ENCODE assay signal across 19 cellular contexts in genomic region chr11:36577373-36577772, GRCh38. TPM values are rescaled to one million over a fixed set of nuclear protein-coding genes. Genes with fewer than 3 reads are reported as not detected.
DNase-seq lines count a peak whose midpoint lies in the region; ATAC-seq and TF ChIP-seq lines count a peak whose summit lies in the region.
"Had no signal": no experiment of that assay in that cellular context is flagged by ENCODE, and none has a peak within 500 bp of the region (broad histone marks: within the 10 kb centered on the region; RNA-seq: fewer than 3 reads in every experiment).

No MANE protein-coding gene starts in this region.

- H2AFZ ChIP-seq in smooth muscle cell (ENCODE audit: low read depth), result peak overlapping the region; percentile 55

- TF ChIP-seq CTCF in smooth muscle cell (IDR thresholded peaks at IDR 0.05; ENCODE audit: borderline replicate concordance, insufficient read depth, poor library complexity, severe bottlenecking), result no peak

- no peaks in the 10 kb centered on the region for H3K36me3 Mint-ChIP-seq in activated T-helper 1 cell treated with anti-CD3 and anti-CD28 coated beads, Interleukin-12 subunit alpha, Interleukin-12 subunit beta, Interleukin-2, Interleukin-4 antibody, amounts not matched to agents 30 ng/mL and 10 ng/mL and 1 ng/mL, durations not matched to agents 14 hours and 24 hours and 36 hours (ENCODE audit: low read depth)

- no peak overlapping the region for H3K4me3 Mint-ChIP-seq in activated T-helper 1 cell treated with anti-CD3 and anti-CD28 coated beads, Interleukin-12 subunit alpha, Interleukin-12 subunit beta, Interleukin-2, Interleukin-4 antibody, amounts not matched to agents 30 ng/mL and 10 ng/mL and 1 ng/mL, durations not matched to agents 14 hours and 24 hours and 36 hours
- H3K4me3 Mint-ChIP-seq: CD8-positive, alpha-beta memory T cell had no signal

- peaks cover 9% of the 10 kb centered on the region for H3F3A ChIP-seq in smooth muscle cell (ENCODE audit: low read depth)

- peaks cover 13% of the 10 kb centered on the region for H3K27me3 Mint-ChIP-seq in activated T-helper 1 cell treated with anti-CD3 and anti-CD28 coated beads, Interleukin-12 subunit alpha, Interleukin-12 subunit beta, Interleukin-2, Interleukin-4 antibody, amounts not matched to agents 30 ng/mL and 10 ng/mL and 1 ng/mL, durations not matched to agents 14 hours and 24 hours and 36 hours (ENCODE audit: insufficient read depth)

- H3K9ac ChIP-seq in BLaER1, result peak overlapping the region; percentile 98
- no peak overlapping the region for H3K9ac ChIP-seq in muscle layer of colon (ENCODE audit: low read length)
- peak overlapping the region; percentile 41 for H3K9ac ChIP-seq in smooth muscle cell (ENCODE audit: low read depth)
- H3K9ac ChIP-seq: KMS-11 had no signal

- 55% methylated on average over 2 of the region's 2 CpGs for WGBS in smooth muscle cell (ENCODE audit: low lambda C conversion rate)

- H3K4me3 ChIP-seq in BLaER1 (peak overlapping the region; percentile 73), muscle layer of colon (ENCODE audit: low read depth in 1 of 2, low read length in 2 of 2) (no peak overlapping the region), smooth muscle cell (no peak overlapping the region)
- H3K4me3 ChIP-seq: SK-N-MC had no signal

- H4K20me1 ChIP-seq in BLaER1, result peaks cover 84% of the 10 kb centered on the region
- H4K20me1 ChIP-seq in smooth muscle cell (ENCODE audit: low read depth), result no peaks in the 10 kb centered on the region

- H3K36me3 ChIP-seq in BLaER1, result peaks cover 95% of the 10 kb centered on the region
- no peaks in the 10 kb centered on the region for H3K36me3 ChIP-seq in muscle layer of colon (ENCODE audit: insufficient read depth, low read length)
- no peaks in the 10 kb centered on the region for H3K36me3 ChIP-seq in smooth muscle cell (ENCODE audit: low read depth)

- peak overlapping the region; percentile 89 for H3K4me2 ChIP-seq in BLaER1
- H3K4me2 ChIP-seq in smooth muscle cell, result peak overlapping the region; percentile 70
- H3K4me2 ChIP-seq: KMS-11 had no signal

- no peak for DNase-seq in smooth muscle cell (lab: John Stamatoyannopoulos, UW; ENCODE audit: unreplicated experiment)
- DNase-seq in activated T-helper 1 cell treated with anti-CD3 and anti-CD28 coated beads, Interleukin-12 subunit alpha, Interleukin-12 subunit beta, Interleukin-2, Interleukin-4 antibody, amounts not matched to agents 30 ng/mL and 10 ng/mL and 1 ng/mL, durations not matched to agents 14 hours and 24 hours and 36 hours (ENCODE audit: low spot score), result no peak
- no peak for DNase-seq in activated CD4-positive, alpha-beta T cell treated with anti-CD3 and anti-CD28 coated beads, Interleukin-2, amount 50 U/mL, for 1 hour
- DNase-seq in NCI-H146 treated with DMSO at 0.1 percent for 48 hours (lab: John Stamatoyannopoulos, UW; ENCODE audit: unreplicated experiment), result no peak
- DNase-seq: 8988T; CD8-positive, alpha-beta memory T cell; GDM1; NCI-H1436; NCI-H2081; NCI-H510A treated with DMSO at 0.1 percent for 48 hours had no signal

- peaks cover 28% of the 10 kb centered on the region for H3K9me3 ChIP-seq in BLaER1
- H3K9me3 ChIP-seq in muscle layer of colon (ENCODE audit: low read length), result no peaks in the 10 kb centered on the region
- peaks cover 3% of the 10 kb centered on the region for H3K9me3 ChIP-seq in smooth muscle cell (replicated peaks; ENCODE audit: low read depth)

- H3K27ac ChIP-seq in BLaER1 (peak overlapping the region; percentile 99), muscle layer of colon (ENCODE audit: low read depth, low read length) (peak overlapping the region; percentile 8), smooth muscle cell (ENCODE audit: low read depth) (peak overlapping the region; percentile 79)
- H3K27ac ChIP-seq: KMS-11, SK-N-MC had no signal

- H3K4me1 ChIP-seq in BLaER1, result peaks cover 11% of the 10 kb centered on the region
- H3K4me1 ChIP-seq in muscle layer of colon (ENCODE audit: insufficient read depth, low read length), result peaks cover 11% of the 10 kb centered on the region
- H3K4me1 ChIP-seq in smooth muscle cell (ENCODE audit: low read depth), result peaks cover 14% of the 10 kb centered on the region

- no peaks in the 10 kb centered on the region for H3K27me3 ChIP-seq in BLaER1
- H3K27me3 ChIP-seq in muscle layer of colon (ENCODE audit: control insufficient read depth in 1 of 2, insufficient read depth in 2 of 2, low read length in 2 of 2), result no peaks in the 10 kb centered on the region
- H3K27me3 ChIP-seq in smooth muscle cell (ENCODE audit: low read depth), result no peaks in the 10 kb centered on the region

- H3K79me2 ChIP-seq in smooth muscle cell (ENCODE audit: low read depth), result no peaks in the 10 kb centered on the region

- H3K4me1 Mint-ChIP-seq in activated T-helper 1 cell treated with anti-CD3 and anti-CD28 coated beads, Interleukin-12 subunit alpha, Interleukin-12 subunit beta, Interleukin-2, Interleukin-4 antibody, amounts not matched to agents 30 ng/mL and 10 ng/mL and 1 ng/mL, durations not matched to agents 14 hours and 24 hours and 36 hours (ENCODE audit: low read depth), result no peaks in the 10 kb centered on the region
- H3K4me1 Mint-ChIP-seq: CD8-positive, alpha-beta memory T cell had no signal

- ATAC-seq in SK-N-SH treated with all-trans-retinoic acid at 6 μM for 48 hours (peak; percentile 53), GM21360 (IDR thresholded peaks at IDR 0.05; ENCODE audit: unreplicated experiment) (no peak)

- H3K27ac Mint-ChIP-seq in activated T-helper 1 cell treated with anti-CD3 and anti-CD28 coated beads, Interleukin-12 subunit alpha, Interleukin-12 subunit beta, Interleukin-2, Interleukin-4 antibody, amounts not matched to agents 30 ng/mL and 10 ng/mL and 1 ng/mL, durations not matched to agents 14 hours and 24 hours and 36 hours, result no peak overlapping the region
- H3K27ac Mint-ChIP-seq: CD8-positive, alpha-beta memory T cell had no signal

- intact Hi-C loops in activated T-helper 1 cell treated with anti-CD3 and anti-CD28 coated beads, Interleukin-12 subunit alpha, Interleukin-12 subunit beta, Interleukin-2, Interleukin-4 antibody, amounts not matched to agents 30 ng/mL and 10 ng/mL and 1 ng/mL, durations not matched to agents 14 hours and 24 hours and 36 hours (cut with micrococcal nuclease), result no loop called here

- no peaks in the 10 kb centered on the region for H3K9me3 Mint-ChIP-seq in activated T-helper 1 cell treated with anti-CD3 and anti-CD28 coated beads, Interleukin-12 subunit alpha, Interleukin-12 subunit beta, Interleukin-2, Interleukin-4 antibody, amounts not matched to agents 30 ng/mL and 10 ng/mL and 1 ng/mL, durations not matched to agents 14 hours and 24 hours and 36 hours

TF ChIP-seq in SK-N-SH treated with all-trans-retinoic acid at 6 μM for 48 hours, 23 proteins besides CTCF, POLR2A, EP300 and RAD21 (continues in another document):
- no peak for TF ChIP-seq CSRNP3 (CRISPR knock-in tag; IDR thresholded peaks at IDR 0.05)
- no peak for TF ChIP-seq CSDC2 (CRISPR knock-in tag; IDR thresholded peaks at IDR 0.05)
- TF ChIP-seq, protein P1, sequence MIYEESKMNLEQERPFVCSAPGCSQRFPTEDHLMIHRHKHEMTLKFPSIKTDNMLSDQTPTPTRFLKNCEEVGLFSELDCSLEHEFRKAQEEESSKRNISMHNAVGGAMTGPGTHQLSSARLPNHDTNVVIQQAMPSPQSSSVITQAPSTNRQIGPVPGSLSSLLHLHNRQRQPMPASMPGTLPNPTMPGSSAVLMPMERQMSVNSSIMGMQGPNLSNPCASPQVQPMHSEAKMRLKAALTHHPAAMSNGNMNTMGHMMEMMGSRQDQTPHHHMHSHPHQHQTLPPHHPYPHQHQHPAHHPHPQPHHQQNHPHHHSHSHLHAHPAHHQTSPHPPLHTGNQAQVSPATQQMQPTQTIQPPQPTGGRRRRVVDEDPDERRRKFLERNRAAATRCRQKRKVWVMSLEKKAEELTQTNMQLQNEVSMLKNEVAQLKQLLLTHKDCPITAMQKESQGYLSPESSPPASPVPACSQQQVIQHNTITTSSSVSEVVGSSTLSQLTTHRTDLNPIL (CRISPR knock-in tag; IDR thresholded peaks at IDR 0.05; ENCODE audit: low read depth), result no peak
- TF ChIP-seq GLIS3 (CRISPR knock-in tag; IDR thresholded peaks at IDR 0.05), result no peak
- no peak for TF ChIP-seq ZFP30 (CRISPR knock-in tag; IDR thresholded peaks at IDR 0.05)

RNA-seq across cellular contexts. Expression of gene RAG1, which starts 9.6 kb away (rescaled TPM):
- 2.7 and 3.7 TPM in 2 replicates for total RNA-seq in smooth muscle cell
- polyA plus RNA-seq in smooth muscle cell, result 0.86 and 1.7 TPM in 2 replicates
- 0.70 TPM in 1 of 2 replicates, not detected in the other for total RNA-seq in activated T-helper 1 cell treated with anti-CD3 and anti-CD28 coated beads, Interleukin-12 subunit alpha, Interleukin-12 subunit beta, Interleukin-2, Interleukin-4 antibody, amounts not matched to agents 30 ng/mL and 10 ng/mL and 1 ng/mL, durations not matched to agents 14 hours and 24 hours and 36 hours

RNA-seq across cellular contexts. Expression of gene IFTAP, which starts 16.9 kb away (rescaled TPM):
- total RNA-seq in smooth muscle cell, result 17.8 and 41.8 TPM in 2 replicates
- 24.7 and 33.1 TPM in 2 replicates for polyA plus RNA-seq in smooth muscle cell
- 0.99 and 1.9 TPM in 2 replicates for total RNA-seq in activated T-helper 1 cell treated with anti-CD3 and anti-CD28 coated beads, Interleukin-12 subunit alpha, Interleukin-12 subunit beta, Interleukin-2, Interleukin-4 antibody, amounts not matched to agents 30 ng/mL and 10 ng/mL and 1 ng/mL, durations not matched to agents 14 hours and 24 hours and 36 hours

RNA-seq across cellular contexts. Expression of gene RAG2, which starts 20.7 kb away (rescaled TPM):
- total RNA-seq in smooth muscle cell, result not detected in 2 replicates
- not detected in 2 replicates for polyA plus RNA-seq in smooth muscle cell
- not detected in 2 replicates for total RNA-seq in activated T-helper 1 cell treated with anti-CD3 and anti-CD28 coated beads, Interleukin-12 subunit alpha, Interleukin-12 subunit beta, Interleukin-2, Interleukin-4 antibody, amounts not matched to agents 30 ng/mL and 10 ng/mL and 1 ng/mL, durations not matched to agents 14 hours and 24 hours and 36 hours
- total RNA-seq: CD8-positive, alpha-beta memory T cell; H4; M059J had no signal
- polyA plus RNA-seq: BJ; CD8-positive, alpha-beta memory T cell had no signal

Comparison
In these comparisons a context has a peak if more than half of its experiments do, and no peak if none do; other contexts are left out.
1. H3K27ac ChIP-seq: peak in every context shown above with its lines; median percentile 99 in BLaER1; 79 in smooth muscle cell; 8 in muscle layer of colon.